ENCODE assay signal across 8 cellular contexts in the genomic region with DNA sequence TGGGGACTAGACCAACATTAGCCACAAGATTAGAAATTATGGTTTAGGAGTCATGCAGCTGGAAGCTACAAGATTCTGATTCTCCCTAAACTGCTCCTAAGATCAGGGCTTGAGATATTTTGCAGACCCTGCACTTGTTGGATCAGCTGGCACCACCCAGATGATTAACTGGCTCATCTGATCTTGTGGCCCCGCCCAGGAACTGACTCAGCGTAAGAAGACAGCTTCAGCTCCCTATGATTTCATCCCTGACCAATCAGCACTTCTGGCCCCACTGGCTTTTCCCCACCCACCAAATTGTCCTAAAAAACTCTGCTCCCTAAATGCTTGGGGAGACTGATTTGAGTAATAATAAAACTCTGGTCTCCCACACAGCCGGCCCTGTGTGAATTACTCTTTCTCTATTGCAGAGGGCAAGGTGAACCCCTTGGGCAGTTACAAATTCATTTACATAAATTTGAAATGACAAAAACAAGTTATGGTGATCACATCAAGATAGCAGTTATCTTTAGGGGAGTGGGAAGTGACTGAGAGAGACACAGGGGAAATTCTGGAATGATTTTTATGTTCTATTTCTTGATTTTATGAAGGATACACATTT.
DNase-seq lines count a peak whose midpoint lies in the region; ATAC-seq lines count a peak whose summit lies in the region.

No MANE protein-coding gene starts in this region.

- ATAC-seq in GM18870 (IDR thresholded peaks at IDR 0.05; ENCODE audit: unreplicated experiment) (no peak), HG02571 (IDR thresholded peaks at IDR 0.05; ENCODE audit: unreplicated experiment) (no peak)

- no peaks in the 10 kb centered on the region for H3K36me3 Mint-ChIP-seq in activated naive CD8-positive, alpha-beta T cell treated with anti-CD3 and anti-CD28 coated beads for 36 hours

- H3K9me3 Mint-ChIP-seq in activated naive CD8-positive, alpha-beta T cell treated with anti-CD3 and anti-CD28 coated beads for 36 hours, result no peaks in the 10 kb centered on the region

- no peak overlapping the region for H3K4me3 Mint-ChIP-seq in activated naive CD8-positive, alpha-beta T cell treated with anti-CD3 and anti-CD28 coated beads for 36 hours

- H3K27me3 Mint-ChIP-seq in activated naive CD8-positive, alpha-beta T cell treated with anti-CD3 and anti-CD28 coated beads for 36 hours, result no peaks in the 10 kb centered on the region

- DNase-seq in AG20443 (ENCODE audit: low spot score) (peak; percentile 45), LHCN-M2 (ENCODE audit: low read depth) (peak; percentile 67), kidney tubule cell (ENCODE audit: low spot score) (peak; percentile 72), superior temporal gyrus (ENCODE audit: extremely low spot score) (no peak), middle frontal gyrus (ENCODE audit: extremely low spot score, low spot score) (no peak)
- DNase-seq in activated naive CD8-positive, alpha-beta T cell treated with anti-CD3 and anti-CD28 coated beads for 36 hours, result peak; percentile 9

- peaks cover 11% of the 10 kb centered on the region for H3K4me1 Mint-ChIP-seq in activated naive CD8-positive, alpha-beta T cell treated with anti-CD3 and anti-CD28 coated beads for 36 hours

- peak overlapping the region; percentile 21 for H3K27ac Mint-ChIP-seq in activated naive CD8-positive, alpha-beta T cell treated with anti-CD3 and anti-CD28 coated beads for 36 hours

Comparison
In these comparisons a context has a peak if more than half of its experiments do, and no peak if none do; other contexts are left out.
1. DNase-seq: peak in AG20443 (single experiment), LHCN-M2 (single experiment), activated naive CD8-positive, alpha-beta T cell treated with anti-CD3 and anti-CD28 coated beads for 36 hours (single experiment) and kidney tubule cell (single experiment); none in superior temporal gyrus (single experiment) and middle frontal gyrus (single experiment).